In the genomic region with DNA sequence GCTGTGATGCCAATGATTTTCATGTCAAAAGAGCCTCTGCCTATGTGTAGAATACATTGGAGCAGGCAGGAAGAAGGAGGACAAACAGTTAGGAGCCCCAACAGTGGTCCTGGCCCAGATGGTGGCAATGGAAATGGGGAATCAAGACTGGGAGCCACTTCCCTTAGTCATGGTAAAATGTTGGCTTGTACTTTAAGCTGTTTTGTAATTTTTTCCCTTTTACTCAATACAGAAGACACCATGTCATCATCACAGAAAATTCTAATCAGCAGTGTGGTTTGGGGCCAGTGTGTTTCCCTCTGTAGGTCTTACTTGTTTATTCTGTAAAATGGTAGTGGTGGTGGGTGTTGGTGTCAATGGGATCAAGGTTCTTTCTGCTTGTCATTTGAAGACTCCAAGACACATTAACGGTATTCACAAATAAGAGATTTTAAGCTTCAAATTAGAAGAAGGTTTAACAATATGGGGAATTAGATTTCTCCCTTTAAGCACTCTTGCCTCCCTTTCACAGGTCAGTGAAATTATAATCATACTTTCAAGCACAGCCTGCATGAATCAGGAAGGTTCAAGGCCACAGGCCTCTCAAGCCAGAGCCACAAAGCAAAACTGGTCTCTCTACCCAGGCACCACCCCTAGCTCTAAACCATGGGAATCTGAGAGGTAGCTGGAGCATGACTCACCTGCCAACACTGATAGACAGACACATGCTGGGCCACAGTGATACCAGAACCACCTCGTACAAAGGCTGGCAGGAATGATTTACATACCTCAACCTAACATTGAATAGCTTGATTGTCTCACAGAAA, we compare ENCODE assay signal across 8 cellular contexts. TPM values are rescaled to one million over a fixed set of nuclear protein-coding genes. Genes with fewer than 3 reads are reported as not detected.
DNase-seq lines count a peak whose midpoint lies in the region; ATAC-seq and TF ChIP-seq lines count a peak whose summit lies in the region.

No MANE protein-coding gene starts in this region.

- no peaks in the 10 kb centered on the region for H3K36me3 ChIP-seq in KMS-11 (ENCODE audit: insufficient read depth)

- no peak overlapping the region for H3K4me3 ChIP-seq in KMS-11 (IDR thresholded peaks at IDR 0.05; ENCODE audit: insufficient read depth, low read depth, low read length)

- H3K79me2 ChIP-seq in KMS-11 (ENCODE audit: insufficient read depth, low read depth), result peaks cover 17% of the 10 kb centered on the region; the same call in 1 of the 2 replicates

- H3K27me3 ChIP-seq in KMS-11 (ENCODE audit: insufficient read depth, low read depth), result no peaks in the 10 kb centered on the region

- no peak overlapping the region for H3K9ac ChIP-seq in KMS-11

- H3K27ac ChIP-seq in KMS-11, result no peak overlapping the region; the same call in 1 of the 2 replicates

- H3K4me1 ChIP-seq in KMS-11 (ENCODE audit: low read depth, poor library complexity, severe bottlenecking), result peaks cover 37% of the 10 kb centered on the region

- ATAC-seq in sciatic nerve, result peak; percentile 77

- DNase-seq in stimulated activated naive CD4-positive, alpha-beta T cell treated with Interleukin-2 at 50 U/mL for 16 hours (lab: John Stamatoyannopoulos, UW), result peak; percentile 53
- DNase-seq in stimulated activated naive CD4-positive, alpha-beta T cell (lab: John Stamatoyannopoulos, UW), result no peak
- peak; percentile 63 for DNase-seq in astrocyte of the hippocampus (ENCODE audit: low read depth, low spot score)
- DNase-seq in sciatic nerve (ENCODE audit: low spot score), result no peak
- DNase-seq in NK-92 (lab: John Stamatoyannopoulos, UW; ENCODE audit: unreplicated experiment), result no peak
- no peak for DNase-seq in NCI-H446 treated with DMSO at 0.1 percent for 48 hours (lab: John Stamatoyannopoulos, UW)
- no peak for DNase-seq in NCI-H2107 treated with DMSO at 0.1 percent for 48 hours (lab: John Stamatoyannopoulos, UW; ENCODE audit: unreplicated experiment)

- H4K20me1 ChIP-seq in KMS-11 (ENCODE audit: insufficient read depth), result no peaks in the 10 kb centered on the region

- intact Hi-C loops in sciatic nerve (cut with DNase I), result no loop called here

- peak overlapping the region; percentile 16; the same call in 1 of the 2 replicates for H3K4me2 ChIP-seq in KMS-11

- no peak overlapping the region for H2AFZ ChIP-seq in KMS-11 (ENCODE audit: low read depth)

- no peak for TF ChIP-seq CTCF in KMS-11 (conservative IDR thresholded peaks at IDR 0.05; ENCODE audit: low read depth, low read length)

RNA-seq across cellular contexts. Expression of a gene that starts 24.9 kb away (rescaled TPM):
- total RNA-seq in sciatic nerve, result 19.1 TPM

RNA-seq across cellular contexts. Expression of a gene that starts 34.4 kb away (rescaled TPM):
- total RNA-seq in sciatic nerve, result 0.49 TPM

Comparison
In these comparisons a context has a peak if more than half of its experiments do, and no peak if none do; other contexts are left out.
1. DNase-seq: peak in stimulated activated naive CD4-positive, alpha-beta T cell treated with Interleukin-2 at 50 U/mL for 16 hours (single experiment) and astrocyte of the hippocampus (single experiment); none in stimulated activated naive CD4-positive, alpha-beta T cell (0 of 6), sciatic nerve (single experiment), NK-92 (single experiment), NCI-H446 treated with DMSO at 0.1 percent for 48 hours (single experiment) and NCI-H2107 treated with DMSO at 0.1 percent for 48 hours (single experiment).